Comparison of ENCODE assay signal across 10 cellular contexts in the genomic region with DNA sequence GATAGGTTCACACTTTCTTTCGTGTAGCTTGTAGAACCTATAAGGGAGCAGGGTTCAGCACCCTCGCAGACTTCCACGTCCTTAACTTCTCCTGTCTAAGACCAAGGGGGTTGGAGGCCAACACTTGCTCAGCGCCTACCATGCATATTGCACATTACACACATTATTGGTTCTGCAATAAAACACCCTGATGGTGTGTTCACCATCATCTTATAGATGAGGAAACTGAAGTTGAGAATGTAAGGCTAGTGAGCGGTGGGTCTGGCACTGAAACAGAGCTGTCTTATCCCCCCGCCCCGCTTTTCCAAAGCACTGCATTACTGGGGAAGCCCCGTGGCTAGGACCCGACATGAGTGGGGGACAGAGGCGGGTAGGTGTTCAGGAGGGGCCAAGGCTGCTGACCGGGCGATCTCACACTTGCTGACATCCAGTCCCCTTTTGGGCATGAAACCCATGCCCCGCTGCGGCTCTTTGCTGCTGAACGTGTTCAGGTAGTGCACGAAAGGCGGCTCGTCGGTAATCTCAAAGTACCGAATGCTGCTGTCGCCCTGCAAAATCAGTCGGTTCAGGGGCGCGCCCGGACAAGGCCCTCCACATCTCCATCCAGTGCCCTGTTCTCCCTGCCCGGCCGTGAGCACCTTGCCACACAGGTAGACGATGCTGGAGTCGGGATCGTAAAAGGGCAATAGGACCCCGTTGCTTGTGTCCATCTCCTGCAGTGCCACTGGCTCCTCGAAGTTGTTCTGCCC. TPM values are rescaled to one million over a fixed set of nuclear protein-coding genes. Genes with fewer than 3 reads are reported as not detected.
DNase-seq lines count a peak whose midpoint lies in the region; ATAC-seq and TF ChIP-seq lines count a peak whose summit lies in the region.
"Had no signal": no experiment of that assay in that cellular context is flagged by ENCODE, and none has a peak within 500 bp of the region (broad histone marks: within the 10 kb centered on the region; RNA-seq: fewer than 3 reads in every experiment).

No MANE protein-coding gene starts in this region.

- no peak overlapping the region for H2AFZ ChIP-seq in fibroblast of lung (ENCODE audit: low read length)

- peak overlapping the region in 3 of 4 donors; percentile 40 to 59 (median 48) for H3K27ac ChIP-seq in Peyer's patch
- no peak overlapping the region for H3K27ac ChIP-seq in fibroblast of lung (ENCODE audit: insufficient read depth, low read length)
- H3K27ac ChIP-seq in sigmoid colon, result peak overlapping the region; percentile 68 to 79 (median 72)
- H3K27ac ChIP-seq: body of pancreas had no signal

- H3K4me2 ChIP-seq in fibroblast of lung (ENCODE audit: extremely low read depth, insufficient read depth, low read length), result peak overlapping the region; percentile 32

- peaks cover 5 to 55% (median 45%) of the 10 kb centered on the region in 4 donors for H3K4me1 ChIP-seq in Peyer's patch
- peaks cover 19% of the 10 kb centered on the region for H3K4me1 ChIP-seq in fibroblast of lung (ENCODE audit: control insufficient read depth, extremely low read depth, insufficient read depth, low read length)
- peaks cover 0 to 87% (median 78%) of the 10 kb centered on the region in 4 donors for H3K4me1 ChIP-seq in sigmoid colon

- WGBS in sigmoid colon, 2 donors, result 16 to 20% methylated on average over 32 of the region's 32 CpGs

- no peak overlapping the region for H3K9ac ChIP-seq in fibroblast of lung (ENCODE audit: insufficient read depth, low read length)

- H3K4me3 ChIP-seq in H7 (ENCODE audit: insufficient read depth, low read depth, low read length), result peak overlapping the region; percentile 47; the same call in 1 of the 2 replicates
- peak overlapping the region; percentile 20 to 53 (median 43) for H3K4me3 ChIP-seq in Peyer's patch
- H3K4me3 ChIP-seq in fibroblast of lung (replicated peaks in 1 of 4; ENCODE audit: control extremely low read depth in 1 of 4, insufficient read depth in 1 of 4, low read depth in 3 of 4, low read length in 4 of 4), result peak overlapping the region in 1 of 4 experiments; percentile 40
- peak overlapping the region; percentile 20 to 44 (median 40) for H3K4me3 ChIP-seq in sigmoid colon
- H3K4me3 ChIP-seq: body of pancreas had no signal

- TF ChIP-seq EP300 in sigmoid colon (IDR thresholded peaks at IDR 0.05), result no peak

- TF ChIP-seq POLR2A in Peyer's patch (IDR thresholded peaks at IDR 0.05), result no peak
- TF ChIP-seq POLR2A in sigmoid colon (IDR thresholded peaks at IDR 0.05), result no peak

- H3K79me2 ChIP-seq in fibroblast of lung (ENCODE audit: control insufficient read depth, insufficient read depth, low read length), result no peaks in the 10 kb centered on the region

- H3K27me3 ChIP-seq in H7 (ENCODE audit: control insufficient read depth, insufficient read depth, low read length) (peaks cover 70% of the 10 kb centered on the region), Peyer's patch (no peaks in the 10 kb centered on the region), fibroblast of lung (ENCODE audit: control insufficient read depth, insufficient read depth, low read length) (no peaks in the 10 kb centered on the region), sigmoid colon (no peaks in the 10 kb centered on the region)

- no peak for DNase-seq in H7
- no peak for DNase-seq in Peyer's patch
- no peak for DNase-seq in fibroblast of lung (ENCODE audit: low read depth in 2 of 2)
- no peak for DNase-seq in sigmoid colon
- no peak for DNase-seq in NCI-H524 treated with DMSO at 0.1 percent for 48 hours (lab: John Stamatoyannopoulos, UW)
- DNase-seq in occipital lobe (lab: John Stamatoyannopoulos, UW), result no peak
- DNase-seq: NCI-H510A treated with DMSO at 0.1 percent for 48 hours had no signal

- TF ChIP-seq CTCF in Peyer's patch (IDR thresholded peaks at IDR 0.05) (no peak), fibroblast of lung (conservative IDR thresholded peaks at IDR 0.05 in 1 of 2, IDR thresholded peaks at IDR 0.05 in 1 of 2; ENCODE audit: low read depth in 1 of 2, low read length in 2 of 2) (no peak), sigmoid colon (IDR thresholded peaks at IDR 0.05) (no peak)

- H4K20me1 ChIP-seq in fibroblast of lung (ENCODE audit: control insufficient read depth, extremely low read depth, insufficient read depth, low read length), result no peaks in the 10 kb centered on the region

- intact Hi-C loops in sigmoid colon (cut with DNase I), result loop anchor here (5.0 to 10.0 kb wide), 2 partner anchors 34 to 148 kb away; no protein-coding TSS in a partner anchor

- ATAC-seq in GM18519 (IDR thresholded peaks at IDR 0.05; ENCODE audit: low FRiP score, unreplicated experiment), result no peak
- ATAC-seq in HG03342 (IDR thresholded peaks at IDR 0.05; ENCODE audit: unreplicated experiment), result no peak

- H3K9me3 ChIP-seq in Peyer's patch (peaks cover 0 to 4% (median 0%) of the 10 kb centered on the region in 4 donors), fibroblast of lung (ENCODE audit: control insufficient read depth, insufficient read depth, low read depth, low read length) (no peaks in the 10 kb centered on the region), sigmoid colon (no peaks in the 10 kb centered on the region)
- H3K9me3 ChIP-seq: body of pancreas had no signal

- H3K36me3 ChIP-seq in H7 (replicated peaks; ENCODE audit: control insufficient read depth, insufficient read depth, low read length) (no peaks in the 10 kb centered on the region), Peyer's patch (no peaks in the 10 kb centered on the region), fibroblast of lung (ENCODE audit: control insufficient read depth, insufficient read depth, low read length) (no peaks in the 10 kb centered on the region), sigmoid colon (no peaks in the 10 kb centered on the region)

RNA-seq across cellular contexts. Expression of a gene that starts 6.2 kb away (rescaled TPM):
- total RNA-seq in H7 (2014; rRNA removed; shearing (Covaris generic)), result 3.9 and 6.9 TPM in 2 replicates
- total RNA-seq in Peyer's patch (10 to 100 TPM in 3 of 4 donors, 1 to 10 TPM in 1; 4.0 to 28.9 (median 19.9) TPM), fibroblast of lung (9.8 and 19.3 TPM in 2 replicates), sigmoid colon (10 to 100 TPM; 23.9 to 94.4 (median 35.1) TPM), occipital lobe (0.47 TPM)
- polyA plus RNA-seq in fibroblast of lung (7.0 and 8.0 TPM in 2 replicates), sigmoid colon (1 to 10 TPM in 2 of 3 donors, under 1 TPM in 1; 0.23 to 4.9 (median 3.0) TPM)
- polyA plus RNA-seq in fibroblast of lung (2012), result 5.4 and 6.0 TPM in 2 replicates
- polyA minus RNA-seq in fibroblast of lung (ENCODE audit: low replicate concordance), result 22.0 and 38.2 TPM in 2 replicates

RNA-seq across cellular contexts. Expression of a gene that starts 23.5 kb away (rescaled TPM):
- 11.1 and 11.9 TPM in 2 replicates for total RNA-seq in H7 (2014; rRNA removed; shearing (Covaris generic))
- total RNA-seq in Peyer's patch (10 to 100 TPM in 1 of 4 donors, 1 to 10 TPM in 3; 4.2 to 14.9 (median 8.3) TPM), fibroblast of lung (6.3 and 7.2 TPM in 2 replicates), sigmoid colon (10 to 100 TPM in 1 of 4 donors, 1 to 10 TPM in 3; 5.4 to 17.2 (median 6.2) TPM), occipital lobe (28.1 TPM)
- polyA plus RNA-seq in fibroblast of lung (1.4 and 3.4 TPM in 2 replicates), sigmoid colon (1 to 10 TPM; 1.6 to 5.2 (median 3.0) TPM)
- 2.8 and 5.8 TPM in 2 replicates for polyA plus RNA-seq in fibroblast of lung (2012)
- polyA minus RNA-seq in fibroblast of lung (ENCODE audit: low replicate concordance), result 4.7 and 5.6 TPM in 2 replicates

RNA-seq across cellular contexts. Expression of a gene that starts 27.0 kb away (rescaled TPM):
- total RNA-seq in H7 (2014; rRNA removed; shearing (Covaris generic)), result 40.3 and 46.1 TPM in 2 replicates
- total RNA-seq in Peyer's patch (10 to 100 TPM; 31.9 to 66.7 (median 52.6) TPM), fibroblast of lung (20.1 and 22.9 TPM in 2 replicates), sigmoid colon (10 to 100 TPM; 13.6 to 31.3 (median 16.8) TPM), occipital lobe (29.6 TPM)
- polyA plus RNA-seq in fibroblast of lung (12.4 and 20.1 TPM in 2 replicates), sigmoid colon (10 to 100 TPM; 16.9 to 28.5 (median 18.0) TPM)
- 13.0 and 21.2 TPM in 2 replicates for polyA plus RNA-seq in fibroblast of lung (2012)
- 17.9 and 37.3 TPM in 2 replicates for polyA minus RNA-seq in fibroblast of lung (ENCODE audit: low replicate concordance)

RNA-seq across cellular contexts. Expression of a gene that starts 48.0 kb away (rescaled TPM):
- total RNA-seq in H7 (2014; rRNA removed; shearing (Covaris generic)), result 42.9 and 45.8 TPM in 2 replicates
- total RNA-seq in Peyer's patch (100 to 1,000 TPM in 2 of 4 donors, 10 to 100 TPM in 2; 86.6 to 204 (median 139) TPM), fibroblast of lung (49.1 and 51.5 TPM in 2 replicates), sigmoid colon (10 to 100 TPM; 28.8 to 41.8 (median 35.4) TPM), occipital lobe (6.9 TPM)
- polyA plus RNA-seq in fibroblast of lung (11.1 and 14.8 TPM in 2 replicates), sigmoid colon (10 to 100 TPM; 14.4 to 79.0 (median 20.3) TPM)
- polyA plus RNA-seq in fibroblast of lung (2012), result 24.0 and 30.9 TPM in 2 replicates
- polyA minus RNA-seq in fibroblast of lung (ENCODE audit: low replicate concordance), result 9.3 and 10.9 TPM in 2 replicates

RNA-seq across cellular contexts. Expression of a gene that starts 49.6 kb away (rescaled TPM):
- total RNA-seq in H7 (2014; rRNA removed; shearing (Covaris generic)), result 1.7 TPM in 2 replicates
- total RNA-seq in Peyer's patch (10 to 100 TPM; 19.0 to 41.2 (median 32.2) TPM), fibroblast of lung (5.6 and 11.9 TPM in 2 replicates), sigmoid colon (10 to 100 TPM in 1 of 4 donors, 1 to 10 TPM in 3; 4.1 to 10.8 (median 6.7) TPM), occipital lobe (0.78 TPM)
- polyA plus RNA-seq in fibroblast of lung (4.1 and 7.3 TPM in 2 replicates), sigmoid colon (10 to 100 TPM in 1 of 3 donors, 1 to 10 TPM in 2; 4.9 to 10.3 (median 5.4) TPM)
- polyA plus RNA-seq in fibroblast of lung (2012), result 4.3 and 8.5 TPM in 2 replicates
- polyA minus RNA-seq in fibroblast of lung (ENCODE audit: low replicate concordance), result 9.7 and 10.1 TPM in 2 replicates
